In the genomic region with DNA sequence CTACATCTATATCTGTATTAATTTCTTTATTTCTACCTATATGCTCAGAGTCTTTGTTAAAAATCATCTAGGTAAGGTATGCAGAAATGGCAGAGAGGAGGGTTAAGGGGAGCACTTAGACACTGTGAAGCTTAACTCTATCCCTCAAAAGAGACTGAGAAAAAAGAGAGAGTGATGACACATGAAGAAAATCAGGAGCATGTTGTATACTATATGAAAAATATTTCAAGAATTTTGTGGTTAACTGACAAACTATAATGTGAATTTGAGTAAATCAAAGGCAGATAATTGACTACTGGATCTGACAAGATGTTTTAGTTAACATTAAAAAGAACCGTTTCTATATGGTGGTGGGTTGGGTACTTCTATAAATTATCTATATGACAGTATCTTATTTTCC, we compare ENCODE assay signal across 21 cellular contexts.
"Had no signal": no experiment of that assay in that cellular context is flagged by ENCODE, and none has a peak within 500 bp of the region (broad histone marks: within the 10 kb centered on the region; RNA-seq: fewer than 3 reads in every experiment).

No MANE protein-coding gene starts in this region.

- H3K36me3 ChIP-seq: brain microvascular endothelial cell, gastroesophageal sphincter, left ventricle myocardium inferior, tibial artery had no signal

- H3K79me2 ChIP-seq: hepatocyte had no signal

- H3K4me1 ChIP-seq: gastroesophageal sphincter, left ventricle myocardium inferior, tibial artery had no signal

- H3K9me3 Mint-ChIP-seq: activated naive CD4-positive, alpha-beta T cell treated with anti-CD3 and anti-CD28 coated beads, Interleukin-2, amount 50 U/mL, for 24 hours; dendritic cell treated with granulocyte-macrophage colony-stimulating factor and Interleukin-4, amounts not matched to agents 40 ng/mL and 50 ng/mL, for 4 days had no signal

- DNase-seq: activated B cell treated with CpG ODN at 0.5 μM for 24 hours; activated CD4-positive, alpha-beta T cell treated with anti-CD3 and anti-CD28 coated beads for 48 hours; activated CD8-positive, alpha-beta T cell treated with anti-CD3 and anti-CD28 coated beads for 36 hours; activated effector memory CD4-positive, alpha-beta T cell treated with Interleukin-2 at 50 U/mL for 16 hours; activated T-cell treated with anti-CD3 and anti-CD28 coated beads, Interleukin-2, amount 50 U/mL, for 4 hours; amniotic stem cell; effector memory CD8-positive, alpha-beta T cell; left ventricle myocardium inferior; nucleus accumbens; stimulated activated CD4-positive, alpha-beta T cell treated with anti-CD3 and anti-CD28 coated beads, Interleukin-4, amount 100 ng/mL, for 24 hours; stimulated activated naive CD4-positive, alpha-beta T cell; SW 1271; tibial artery had no signal

- H3K4me3 Mint-ChIP-seq: activated B cell treated with CpG ODN at 0.5 μM for 24 hours; activated CD8-positive, alpha-beta T cell treated with anti-CD3 and anti-CD28 coated beads for 36 hours; activated naive CD4-positive, alpha-beta T cell treated with anti-CD3 and anti-CD28 coated beads, Interleukin-2, amount 50 U/mL, for 24 hours; activated T-cell treated with anti-CD3 and anti-CD28 coated beads, Interleukin-2, amount 50 U/mL, for 4 hours; central memory CD8-positive, alpha-beta T cell; dendritic cell treated with granulocyte-macrophage colony-stimulating factor and Interleukin-4, amounts not matched to agents 40 ng/mL and 50 ng/mL, for 4 days; effector memory CD8-positive, alpha-beta T cell; natural killer cell treated with Interleukin-12 subunit alpha and Interleukin-12 subunit beta and Interleukin-15 and Interleukin-18, amount 100 ng/mL, for 72 hours had no signal

- H3K4me3 ChIP-seq: gastroesophageal sphincter, hepatocyte, left ventricle myocardium inferior, skin epidermis, tibial artery had no signal

- H3K27ac ChIP-seq: brain microvascular endothelial cell, gastroesophageal sphincter, hepatocyte, left ventricle myocardium inferior, skin epidermis, tibial artery had no signal

- H3K4me2 ChIP-seq: hepatocyte had no signal

- H3K27me3 Mint-ChIP-seq: activated B cell treated with CpG ODN at 0.5 μM for 24 hours; activated CD8-positive, alpha-beta T cell treated with anti-CD3 and anti-CD28 coated beads for 36 hours; activated naive CD4-positive, alpha-beta T cell treated with anti-CD3 and anti-CD28 coated beads, Interleukin-2, amount 50 U/mL, for 24 hours; central memory CD8-positive, alpha-beta T cell; dendritic cell treated with granulocyte-macrophage colony-stimulating factor and Interleukin-4, amounts not matched to agents 40 ng/mL and 50 ng/mL, for 4 days; effector memory CD8-positive, alpha-beta T cell; natural killer cell treated with Interleukin-12 subunit alpha and Interleukin-12 subunit beta and Interleukin-15 and Interleukin-18, amount 100 ng/mL, for 72 hours had no signal

- H3K27ac Mint-ChIP-seq: activated B cell treated with CpG ODN at 0.5 μM for 24 hours; activated CD8-positive, alpha-beta T cell treated with anti-CD3 and anti-CD28 coated beads for 36 hours; activated naive CD4-positive, alpha-beta T cell treated with anti-CD3 and anti-CD28 coated beads, Interleukin-2, amount 50 U/mL, for 24 hours; dendritic cell treated with granulocyte-macrophage colony-stimulating factor and Interleukin-4, amounts not matched to agents 40 ng/mL and 50 ng/mL, for 4 days; effector memory CD8-positive, alpha-beta T cell; natural killer cell treated with Interleukin-12 subunit alpha and Interleukin-12 subunit beta and Interleukin-15 and Interleukin-18, amount 100 ng/mL, for 72 hours had no signal

- H3K27me3 ChIP-seq: brain microvascular endothelial cell, gastroesophageal sphincter, hepatocyte, tibial artery had no signal

- H3K9me3 ChIP-seq: gastroesophageal sphincter, left ventricle myocardium inferior, tibial artery had no signal

- ATAC-seq: activated CD8-positive, alpha-beta T cell treated with anti-CD3 and anti-CD28 coated beads for 36 hours; activated T-cell treated with anti-CD3 and anti-CD28 coated beads, Interleukin-2, amount 50 U/mL, for 4 hours; effector memory CD8-positive, alpha-beta T cell; gastroesophageal sphincter; natural killer cell treated with Interleukin-12 subunit alpha and Interleukin-12 subunit beta and Interleukin-15 and Interleukin-18, amount 100 ng/mL, for 72 hours had no signal

- H3K4me1 Mint-ChIP-seq: activated B cell treated with CpG ODN at 0.5 μM for 24 hours; activated naive CD4-positive, alpha-beta T cell treated with anti-CD3 and anti-CD28 coated beads, Interleukin-2, amount 50 U/mL, for 24 hours; central memory CD8-positive, alpha-beta T cell had no signal

- H3K36me3 Mint-ChIP-seq: activated naive CD4-positive, alpha-beta T cell treated with anti-CD3 and anti-CD28 coated beads, Interleukin-2, amount 50 U/mL, for 24 hours; natural killer cell treated with Interleukin-12 subunit alpha and Interleukin-12 subunit beta and Interleukin-15 and Interleukin-18, amount 100 ng/mL, for 72 hours had no signal

- H2AFZ ChIP-seq: hepatocyte had no signal
